ENCODE assay signal across 3 cellular contexts in genomic region chr6:136787726-136788068, GRCh38.
TF ChIP-seq lines count a peak whose summit lies in the region.

No MANE protein-coding gene starts in this region.

TF ChIP-seq in SK-N-SH, 30 proteins besides CTCF, POLR2A, EP300 and RAD21 (continued from another document):
- TF ChIP-seq YY1 (IDR thresholded peaks at IDR 0.05; ENCODE audit: low read depth) (no peak), FOXJ3 (CRISPR knock-in tag; IDR thresholded peaks at IDR 0.05) (no peak), FOSL2 (IDR thresholded peaks at IDR 0.05; ENCODE audit: borderline replicate concordance, low read depth) (no peak), MEF2A (IDR thresholded peaks at IDR 0.05; ENCODE audit: borderline replicate concordance, low read depth) (no peak)

TF ChIP-seq in SK-N-SH treated with all-trans-retinoic acid at 6 μM for 48 hours, 23 proteins besides CTCF, POLR2A, EP300 and RAD21:
- TF ChIP-seq TSHZ2 (CRISPR knock-in tag; IDR thresholded peaks at IDR 0.05): no peak
- TF ChIP-seq ZNF565 (CRISPR knock-in tag; conservative IDR thresholded peaks at IDR 0.05; ENCODE audit: low read depth): no peak
- TF ChIP-seq ESRRG (CRISPR knock-in tag; IDR thresholded peaks at IDR 0.05): no peak
- no peak for TF ChIP-seq ZC3H10 (CRISPR knock-in tag; IDR thresholded peaks at IDR 0.05)

TF ChIP-seq in endothelial cell of umbilical vein, 7 proteins besides CTCF, POLR2A, EP300 and RAD21 (continued from another document):
- no peak for TF ChIP-seq MYC (IDR thresholded peaks at IDR 0.05; ENCODE audit: low read depth, low read length)
- TF ChIP-seq GATA2 (IDR thresholded peaks at IDR 0.05; ENCODE audit: insufficient read depth, insufficient read length, low read depth, low read length): no peak
- no peak for TF ChIP-seq FOS (IDR thresholded peaks at IDR 0.05; ENCODE audit: borderline replicate concordance, insufficient read depth, low read length)
- TF ChIP-seq EZH2 (IDR thresholded peaks at IDR 0.05; ENCODE audit: borderline replicate concordance, low read depth, low read length, severe bottlenecking): no peak
- no peak for TF ChIP-seq JUN (IDR thresholded peaks at IDR 0.05; ENCODE audit: borderline replicate concordance, insufficient read depth, insufficient read length, low read depth)
